ENCODE assay signal across 10 cellular contexts in the genomic region with DNA sequence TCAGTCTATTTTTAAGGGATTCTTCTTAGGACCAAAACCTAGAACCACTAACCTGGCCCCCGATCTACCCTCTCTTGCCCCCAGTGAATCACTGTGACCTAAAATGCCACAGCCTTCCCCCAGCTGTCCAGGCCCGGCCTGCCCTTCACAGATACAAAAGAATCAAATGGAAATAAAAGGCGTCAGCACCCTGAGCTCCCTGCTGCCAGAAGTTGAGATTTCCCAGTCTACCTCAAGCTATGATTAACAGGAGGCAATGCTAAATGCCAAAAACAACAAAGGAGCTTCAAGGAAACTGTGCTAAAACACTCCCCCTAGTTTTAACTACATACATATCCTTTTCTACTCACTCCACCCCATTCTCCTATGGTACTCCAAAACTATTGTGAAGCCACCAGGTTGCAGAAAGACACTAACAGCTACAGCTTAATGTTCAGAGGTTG.
DNase-seq lines count a peak whose midpoint lies in the region; ATAC-seq and TF ChIP-seq lines count a peak whose summit lies in the region.
"Had no signal": no experiment of that assay in that cellular context is flagged by ENCODE, and none has a peak within 500 bp of the region (broad histone marks: within the 10 kb centered on the region; RNA-seq: fewer than 3 reads in every experiment).

No MANE protein-coding gene starts in this region.

- H3K4me3 ChIP-seq in endodermal cell (ENCODE audit: low read length) (no peak overlapping the region), muscle layer of duodenum (ENCODE audit: low read depth in 1 of 2, low read length in 2 of 2) (peak overlapping the region in 1 of 2 donors; percentile 14), uterus (no peak overlapping the region), vagina (no peak overlapping the region)
- H3K4me3 ChIP-seq: coronary artery had no signal

- DNase-seq in activated T-cell treated with anti-CD3 and anti-CD28 coated beads, Interleukin-2, amount 50 U/mL, for 72 hours = no peak
- DNase-seq in activated T-cell treated with anti-CD3 and anti-CD28 coated beads for 4 hours (no peak), endodermal cell (peak; percentile 60), uterus (peak; percentile 39 to 62), vagina (ENCODE audit: extremely low spot score in 2 of 2) (no peak)
- DNase-seq in stimulated activated CD8-positive, alpha-beta memory T cell treated with anti-CD3 and anti-CD28 coated beads, Interleukin-4, amount 100 ng/mL, for 48 hours = no peak
- DNase-seq: activated CD4-positive, alpha-beta memory T cell treated with anti-CD3 and anti-CD28 coated beads, Interleukin-2, amount 10 ng/mL, durations not matched to agents 7 days and 5 days had no signal

- no peak overlapping the region for H3K27ac ChIP-seq in endodermal cell (ENCODE audit: low read depth, low read length)
- peak overlapping the region; percentile 7 for H3K27ac ChIP-seq in muscle layer of duodenum (ENCODE audit: low read length)
- peak overlapping the region; percentile 66 to 74 for H3K27ac ChIP-seq in uterus
- no peak overlapping the region for H3K27ac ChIP-seq in vagina
- H3K27ac ChIP-seq: coronary artery had no signal

- H3K27ac Mint-ChIP-seq in activated T-cell treated with anti-CD3 and anti-CD28 coated beads, Interleukin-2, amount 50 U/mL, for 72 hours = peak overlapping the region; percentile 2
- H3K27ac Mint-ChIP-seq in endodermal cell = peak overlapping the region; percentile 64
- H3K27ac Mint-ChIP-seq: activated CD4-positive, alpha-beta memory T cell treated with anti-CD3 and anti-CD28 coated beads, Interleukin-2, amount 10 ng/mL, durations not matched to agents 7 days and 5 days had no signal

- H3K9me3 ChIP-seq in endodermal cell (ENCODE audit: control insufficient read depth, low read length) (no peaks in the 10 kb centered on the region), muscle layer of duodenum (ENCODE audit: control insufficient read depth in 1 of 2, low read length in 2 of 2) (no peaks in the 10 kb centered on the region), uterus (no peaks in the 10 kb centered on the region), vagina (no peaks in the 10 kb centered on the region)

- no peaks in the 10 kb centered on the region for H3K4me1 ChIP-seq in endodermal cell (ENCODE audit: control insufficient read depth, insufficient read depth, low read length)
- peaks cover 0 to 33% of the 10 kb centered on the region in 2 donors for H3K4me1 ChIP-seq in muscle layer of duodenum (ENCODE audit: control insufficient read depth in 1 of 2, insufficient read depth in 2 of 2, low read length in 2 of 2)
- no peaks in the 10 kb centered on the region for H3K4me1 ChIP-seq in uterus
- no peaks in the 10 kb centered on the region for H3K4me1 ChIP-seq in vagina

- peaks cover 34% of the 10 kb centered on the region for H3K4me1 Mint-ChIP-seq in activated T-cell treated with anti-CD3 and anti-CD28 coated beads, Interleukin-2, amount 50 U/mL, for 72 hours (ENCODE audit: low read depth)
- peaks cover 27% of the 10 kb centered on the region for H3K4me1 Mint-ChIP-seq in endodermal cell

- WGBS in endodermal cell (ENCODE audit: insufficient coverage in 1 of 2, insufficient read length in 1 of 2), 2 experiments = 69 to 78% methylated on average over 1 to 3 of the region's 3 CpGs

- no peak overlapping the region for H3K4me3 Mint-ChIP-seq in activated T-cell treated with anti-CD3 and anti-CD28 coated beads, Interleukin-2, amount 50 U/mL, for 72 hours
- H3K4me3 Mint-ChIP-seq in endodermal cell = no peak overlapping the region
- H3K4me3 Mint-ChIP-seq: activated CD4-positive, alpha-beta memory T cell treated with anti-CD3 and anti-CD28 coated beads, Interleukin-2, amount 10 ng/mL, durations not matched to agents 7 days and 5 days had no signal

- no peaks in the 10 kb centered on the region for H3K36me3 Mint-ChIP-seq in activated T-cell treated with anti-CD3 and anti-CD28 coated beads, Interleukin-2, amount 50 U/mL, for 72 hours (ENCODE audit: insufficient read depth in 2 of 2)
- no peaks in the 10 kb centered on the region for H3K36me3 Mint-ChIP-seq in endodermal cell (ENCODE audit: low read depth)

- H3K27me3 ChIP-seq in endodermal cell (ENCODE audit: control insufficient read depth, insufficient read depth, low read length, poor library complexity, severe bottlenecking) (no peaks in the 10 kb centered on the region), muscle layer of duodenum (ENCODE audit: low read depth, low read length) (no peaks in the 10 kb centered on the region), uterus (no peaks in the 10 kb centered on the region), vagina (no peaks in the 10 kb centered on the region)

- no peak overlapping the region for H3K9ac ChIP-seq in endodermal cell (ENCODE audit: extremely low read depth, low read length, poor library complexity, severe bottlenecking)

- H3K36me3 ChIP-seq in endodermal cell (ENCODE audit: control insufficient read depth, insufficient read depth, low read length) (no peaks in the 10 kb centered on the region), muscle layer of duodenum (ENCODE audit: control insufficient read depth in 1 of 2, insufficient read depth in 2 of 2, low read length in 2 of 2) (no peaks in the 10 kb centered on the region), uterus (no peaks in the 10 kb centered on the region), vagina (no peaks in the 10 kb centered on the region)

- TF ChIP-seq CTCF in endodermal cell (conservative IDR thresholded peaks at IDR 0.05) (no peak), uterus (IDR thresholded peaks at IDR 0.05) (no peak), vagina (IDR thresholded peaks at IDR 0.05) (no peak)

- no peak for TF ChIP-seq POLR2A in uterus (IDR thresholded peaks at IDR 0.05)
- TF ChIP-seq POLR2A in vagina (IDR thresholded peaks at IDR 0.05) = no peak
- TF ChIP-seq POLR2A in GM18505 (IDR thresholded peaks at IDR 0.05; ENCODE audit: borderline replicate concordance, extremely low read depth, insufficient read depth, insufficient read length) = no peak

- intact Hi-C loops in uterus (cut with DNase I; ENCODE audit: low total_unique reads) = no loop called here
- intact Hi-C loops in vagina (cut with DNase I) = no loop called here

- no peaks in the 10 kb centered on the region for H3K27me3 Mint-ChIP-seq in activated T-cell treated with anti-CD3 and anti-CD28 coated beads, Interleukin-2, amount 50 U/mL, for 72 hours (ENCODE audit: low read depth)
- no peaks in the 10 kb centered on the region for H3K27me3 Mint-ChIP-seq in endodermal cell (ENCODE audit: insufficient read depth)
- H3K27me3 Mint-ChIP-seq: activated CD4-positive, alpha-beta memory T cell treated with anti-CD3 and anti-CD28 coated beads, Interleukin-2, amount 10 ng/mL, durations not matched to agents 7 days and 5 days had no signal

- no peaks in the 10 kb centered on the region for H3K9me3 Mint-ChIP-seq in activated T-cell treated with anti-CD3 and anti-CD28 coated beads, Interleukin-2, amount 50 U/mL, for 72 hours
- no peaks in the 10 kb centered on the region for H3K9me3 Mint-ChIP-seq in endodermal cell
- H3K9me3 Mint-ChIP-seq: activated CD4-positive, alpha-beta memory T cell treated with anti-CD3 and anti-CD28 coated beads, Interleukin-2, amount 10 ng/mL, durations not matched to agents 7 days and 5 days had no signal

- no peak for ATAC-seq in activated T-cell treated with anti-CD3 and anti-CD28 coated beads, Interleukin-2, amount 50 U/mL, for 72 hours (replicated peaks in 1 of 2)
- no peak for ATAC-seq in GM18505 (IDR thresholded peaks at IDR 0.05; ENCODE audit: unreplicated experiment)

Comparison
In these comparisons a context has a peak if more than half of its experiments do, and no peak if none do; other contexts are left out.
1. DNase-seq: peak in endodermal cell (single experiment) and uterus (2 of 2); none in activated T-cell treated with anti-CD3 and anti-CD28 coated beads, Interleukin-2, amount 50 U/mL, for 72 hours (0 of 2), activated T-cell treated with anti-CD3 and anti-CD28 coated beads for 4 hours (single experiment), vagina (0 of 2) and stimulated activated CD8-positive, alpha-beta memory T cell treated with anti-CD3 and anti-CD28 coated beads, Interleukin-4, amount 100 ng/mL, for 48 hours (single experiment).
2. H3K27ac ChIP-seq: peak in muscle layer of duodenum (single experiment) and uterus (2 of 2); none in endodermal cell (single experiment) and vagina (single experiment).